In the genomic region with DNA sequence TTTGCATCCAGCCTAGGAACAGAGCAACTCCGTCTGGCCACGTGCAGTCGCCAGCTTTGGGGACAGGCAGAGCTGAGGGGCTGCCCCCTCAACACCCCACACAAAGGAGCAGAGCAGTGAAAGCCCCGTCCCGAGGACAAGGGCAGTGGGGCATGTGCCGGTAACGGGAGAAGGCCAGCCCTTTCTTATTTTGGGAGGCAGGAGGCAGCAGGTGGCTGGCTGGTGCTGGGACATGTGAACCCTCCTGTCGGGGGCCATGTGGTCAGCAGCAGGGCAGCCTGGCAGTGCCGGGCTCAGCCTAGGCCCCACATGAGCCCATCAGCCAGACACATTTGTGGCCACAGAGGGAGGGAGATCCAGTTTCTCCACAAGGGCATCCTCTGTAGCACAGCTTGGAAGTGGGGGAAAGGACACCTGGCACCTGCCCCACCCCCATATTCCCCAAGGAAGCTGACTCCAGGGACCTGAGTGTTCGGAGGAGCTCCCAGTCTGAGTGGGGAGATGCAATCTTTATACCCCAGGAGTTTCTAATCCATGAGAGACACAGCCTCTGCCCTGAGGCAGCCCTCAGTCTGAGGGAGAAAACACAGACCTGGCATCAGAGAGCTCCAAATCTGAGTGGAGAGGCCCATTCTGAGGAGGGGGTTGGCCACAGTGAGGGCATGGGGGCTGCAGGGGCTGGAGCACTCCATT, we compare ENCODE assay signal across 14 cellular contexts.
A peak's percentile ranks its signal among the peaks of the same experiment; 100 is the strongest.
DNase-seq lines count a peak whose midpoint lies in the region; ATAC-seq, FAIRE-seq and TF ChIP-seq lines count a peak whose summit lies in the region.
"Had no signal": no experiment of that assay in that cellular context is flagged by ENCODE, and none has a peak within 500 bp of the region (broad histone marks: within the 10 kb centered on the region; RNA-seq: fewer than 3 reads in every experiment).

No MANE protein-coding gene starts in this region.

- no peak for FAIRE-seq in kidney (lab: Jason Lieb, UNC)

- peaks cover 27 to 39% of the 10 kb centered on the region in 2 donors for H3K4me1 ChIP-seq in kidney (ENCODE audit: control insufficient read depth in 1 of 2, insufficient read depth in 1 of 2, low read depth in 1 of 2, low read length in 2 of 2)
- peaks cover 8 to 44% of the 10 kb centered on the region in 2 donors for H3K4me1 ChIP-seq in thoracic aorta (ENCODE audit: control insufficient read depth in 1 of 2, low read depth in 2 of 2)

- H3K27me3 ChIP-seq in thoracic aorta (replicated peaks; ENCODE audit: insufficient read depth), result no peaks in the 10 kb centered on the region

- H3K27ac ChIP-seq in kidney (ENCODE audit: low read depth in 2 of 2, low read length in 2 of 2) (no peak overlapping the region), thoracic aorta (peak overlapping the region; percentile 17 to 59)

- H3K4me3 ChIP-seq in kidney (ENCODE audit: low read length in 2 of 2), result no peak overlapping the region
- H3K4me3 ChIP-seq in thoracic aorta, result no peak overlapping the region

- H3K9me3 ChIP-seq in kidney (ENCODE audit: control insufficient read depth in 1 of 2, low read length in 2 of 2) (no peaks in the 10 kb centered on the region), thoracic aorta (no peaks in the 10 kb centered on the region)

- DNase-seq in NCI-H82 (lab: John Stamatoyannopoulos, UW) (peak; percentile 62), NCI-H82 treated with DMSO at 0.1 percent for 48 hours (lab: John Stamatoyannopoulos, UW; ENCODE audit: unreplicated experiment) (no peak), SK-N-DZ (ENCODE audit: low spot score) (peak; percentile 59), kidney (peak; percentile 55), thoracic aorta (ENCODE audit: low spot score) (no peak), ecto neural progenitor cell (ENCODE audit: low spot score) (no peak)
- DNase-seq in activated CD4-positive, alpha-beta T cell treated with anti-CD3 and anti-CD28 coated beads, Interleukin-2, amount 50 U/mL, for 48 hours, result no peak
- DNase-seq: activated B cell treated with CpG ODN at 0.5 μM for 24 hours; activated naive CD4-positive, alpha-beta T cell treated with anti-CD3 and anti-CD28 coated beads, Interleukin-2, amount 50 U/mL, for 16 hours; hypothalamus; left colon; stimulated activated naive B cell treated with anti-CD40 and anti-IgM and Interleukin-4, amounts not matched to agents 10 μg/mL and 1 μg/mL and 100 μg/mL, for 72 hours; SW 1271 had no signal

- intact Hi-C loops in kidney (cut with DNase I), result no loop called here

- peak overlapping the region in 1 of 2 donors; percentile 24 for H3K9ac ChIP-seq in kidney (ENCODE audit: low read length in 2 of 2)

- no peaks in the 10 kb centered on the region for H3K36me3 ChIP-seq in kidney (ENCODE audit: control insufficient read depth in 1 of 2, insufficient read depth in 2 of 2, low read length in 2 of 2)
- H3K36me3 ChIP-seq in thoracic aorta, result no peaks in the 10 kb centered on the region

- no peak for ATAC-seq in thoracic aorta (ENCODE audit: insufficient number of reproducible peaks, low FRiP score, low read depth)
- ATAC-seq in HG02981 (IDR thresholded peaks at IDR 0.05; ENCODE audit: unreplicated experiment), result no peak
- ATAC-seq: stimulated activated naive B cell treated with anti-CD40 and anti-IgM and Interleukin-4, amounts not matched to agents 10 μg/mL and 1 μg/mL and 100 μg/mL, for 72 hours had no signal

- TF ChIP-seq CTCF in kidney (IDR thresholded peaks at IDR 0.05; ENCODE audit: borderline replicate concordance, extremely low read depth, insufficient read depth) (no peak), thoracic aorta (IDR thresholded peaks at IDR 0.05) (no peak)

Comparison
In these comparisons a context has a peak if more than half of its experiments do, and no peak if none do; other contexts are left out.
1. DNase-seq: peak in NCI-H82 (single experiment), SK-N-DZ (single experiment) and kidney (single experiment); none in NCI-H82 treated with DMSO at 0.1 percent for 48 hours (single experiment), thoracic aorta (single experiment), ecto neural progenitor cell (single experiment) and activated CD4-positive, alpha-beta T cell treated with anti-CD3 and anti-CD28 coated beads, Interleukin-2, amount 50 U/mL, for 48 hours (0 of 2).
2. H3K27ac ChIP-seq: peak in thoracic aorta (2 of 2); none in kidney (0 of 2).